Comparison of ENCODE assay signal across 21 cellular contexts in genomic region chr11:75836422-75836821, GRCh38. TPM values are rescaled to one million over a fixed set of nuclear protein-coding genes. Genes with fewer than 3 reads are reported as not detected.
DNase-seq lines count a peak whose midpoint lies in the region; ATAC-seq and TF ChIP-seq lines count a peak whose summit lies in the region.
"Had no signal": no experiment of that assay in that cellular context is flagged by ENCODE, and none has a peak within 500 bp of the region (broad histone marks: within the 10 kb centered on the region; RNA-seq: fewer than 3 reads in every experiment).

No MANE protein-coding gene starts in this region.

- H3K36me3 ChIP-seq in DOHH2 (ENCODE audit: control insufficient read depth, low read length) (peaks cover 81% of the 10 kb centered on the region), left lung (peaks cover 0 to 5% of the 10 kb centered on the region in 2 donors), PC-3 (ENCODE audit: low read depth, low read length) (no peaks in the 10 kb centered on the region)
- H3K36me3 ChIP-seq: pancreas, right lobe of liver had no signal

- CTCF ChIA-PET in PC-3 (lab: Charles Lee), result interaction anchor here (0.5 kb wide), 1 partner anchor 12 kb away, joined by 4 read pairs; no protein-coding TSS in a partner anchor

- no peaks in the 10 kb centered on the region for H3K9me3 ChIP-seq in DOHH2 (ENCODE audit: control insufficient read depth, insufficient read depth, low read length)
- no peaks in the 10 kb centered on the region for H3K9me3 ChIP-seq in left lung
- no peaks in the 10 kb centered on the region for H3K9me3 ChIP-seq in PC-3 (ENCODE audit: low read length)
- H3K9me3 ChIP-seq: pancreas, right lobe of liver had no signal

- H3K27me3 ChIP-seq in DOHH2 (ENCODE audit: control insufficient read depth, low read length) (no peaks in the 10 kb centered on the region), left lung (no peaks in the 10 kb centered on the region), PC-3 (ENCODE audit: low read length) (no peaks in the 10 kb centered on the region)
- H3K27me3 ChIP-seq: pancreas, right lobe of liver had no signal

- H2AFZ ChIP-seq in PC-3 (ENCODE audit: low read length), result no peak overlapping the region

- H3K9me2 ChIP-seq in DOHH2 (replicated peaks; ENCODE audit: control insufficient read depth, low read length) (no peaks in the 10 kb centered on the region), PC-3 (replicated peaks; ENCODE audit: low read length) (no peaks in the 10 kb centered on the region)

- TF ChIP-seq POLR2A in NB4 (IDR thresholded peaks at IDR 0.05; ENCODE audit: extremely low read depth, insufficient read length), result no peak

- ATAC-seq in left lung (peak; percentile 52), PC-3 (no peak)
- ATAC-seq: activated CD4-positive, CD25-positive, alpha-beta regulatory T cell treated with anti-CD3 and anti-CD28 coated beads, Interleukin-2, amount 50 U/mL, for 24 hours; activated CD8-positive, alpha-beta T cell treated with anti-CD3 and anti-CD28 coated beads, Interleukin-2, amount 10 ng/mL, durations not matched to agents 7 days and 5 days; natural killer cell treated with Interleukin-12 subunit alpha and Interleukin-12 subunit beta and Interleukin-15 and Interleukin-18, amount 100 ng/mL, for 72 hours had no signal

- POLR2A ChIA-PET in PC-3 (lab: Charles Lee; ENCODE audit: unreplicated experiment), result interaction anchor here (0.6 kb wide), 1 partner anchor 44 kb away, joined by 7 read pairs; no protein-coding TSS in a partner anchor

- BruUV-seq in PC-3 (replicated peaks; lab: Mats Ljungman, UMichigan), result no TSS peak

- peak; percentile 17 for DNase-seq in Ammon's horn (ENCODE audit: low spot score)
- peak; percentile 49 for DNase-seq in NB4 (ENCODE audit: low read depth)
- DNase-seq in left lung, result no peak
- DNase-seq in PC-3, result no peak
- no peak for DNase-seq in activated T-cell treated with anti-CD3 and anti-CD28 coated beads for 4 hours
- no peak for DNase-seq in SK-N-DZ (ENCODE audit: low spot score)
- no peak for DNase-seq in DMS 273 (lab: John Stamatoyannopoulos, UW; ENCODE audit: unreplicated experiment)
- DNase-seq: activated CD8-positive, alpha-beta T cell treated with anti-CD3 and anti-CD28 coated beads, Interleukin-2, amount 10 ng/mL, durations not matched to agents 7 days and 5 days; activated T-cell treated with anti-CD3 and anti-CD28 coated beads, Interleukin-2, amount 50 U/mL, for 24 hours; amygdala; dermis blood vessel endothelial cell; DND-41; head of caudate nucleus; NCI-H1105 treated with DMSO at 0.1 percent for 48 hours; NCI-H2029 treated with DMSO at 0.1 percent for 48 hours; NCI-H345; pancreas; right lobe of liver had no signal

- H3F3A ChIP-seq in DOHH2 (ENCODE audit: control insufficient read depth, insufficient read depth) (peaks cover 13% of the 10 kb centered on the region; the same call in 1 of the 2 replicates), PC-3 (ENCODE audit: low read length, unreplicated experiment) (no peaks in the 10 kb centered on the region)

- no peak for TF ChIP-seq CTCF in DOHH2 (IDR thresholded peaks at IDR 0.05; ENCODE audit: low read depth, low read length, poor library complexity, severe bottlenecking)
- TF ChIP-seq CTCF in NB4 (IDR thresholded peaks at IDR 0.05; ENCODE audit: low read depth, low read length), result no peak
- no peak for TF ChIP-seq CTCF in left lung (IDR thresholded peaks at IDR 0.05)
- no peak for TF ChIP-seq CTCF in PC-3 (conservative IDR thresholded peaks at IDR 0.05; ENCODE audit: low read depth, low read length)

- peaks cover 100% of the 10 kb centered on the region for H3K79me2 ChIP-seq in DOHH2 (ENCODE audit: control insufficient read depth, low read length)
- peaks cover 6% of the 10 kb centered on the region; the same call in 1 of the 2 replicates for H3K79me2 ChIP-seq in PC-3 (ENCODE audit: low read length)

- H3K4me3 ChIP-seq in DOHH2 (ENCODE audit: low read length) (peak overlapping the region; percentile 15; the same call in 1 of the 2 replicates), NB4 (ENCODE audit: low read depth, low read length) (no peak overlapping the region), left lung (no peak overlapping the region), PC-3 (ENCODE audit: low read length) (no peak overlapping the region)
- H3K4me3 ChIP-seq: pancreas, right lobe of liver had no signal

- peak overlapping the region; percentile 52 for H3K27ac ChIP-seq in DOHH2 (ENCODE audit: low read depth, low read length)
- no peak overlapping the region for H3K27ac ChIP-seq in left lung
- no peak overlapping the region for H3K27ac ChIP-seq in PC-3 (ENCODE audit: low read length)
- H3K27ac ChIP-seq: pancreas, right lobe of liver had no signal

- H3K4me2 ChIP-seq in DOHH2 (ENCODE audit: low read length) (peak overlapping the region; percentile 43), PC-3 (ENCODE audit: low read length) (no peak overlapping the region)

- no peak overlapping the region for H3K9ac ChIP-seq in PC-3 (ENCODE audit: low read length)

- intact Hi-C loops in left lung (cut with DNase I) (no loop called here), PC-3 (cut with micrococcal nuclease) (no loop called here)

- H4K20me1 ChIP-seq in DOHH2 (ENCODE audit: control insufficient read depth, insufficient read depth, low read depth, low read length) (peaks cover 12% of the 10 kb centered on the region), PC-3 (ENCODE audit: low read length) (no peaks in the 10 kb centered on the region)

- peaks cover 93% of the 10 kb centered on the region for H3K4me1 ChIP-seq in DOHH2 (ENCODE audit: control insufficient read depth, low read length)
- peaks cover 5 to 25% of the 10 kb centered on the region in 2 donors for H3K4me1 ChIP-seq in left lung
- H3K4me1 ChIP-seq in PC-3 (ENCODE audit: insufficient read depth, low read length), result peaks cover 15% of the 10 kb centered on the region

RNA-seq across cellular contexts. Expression of gene UVRAG, which starts 21.4 kb away (rescaled TPM):
- 10 to 100 TPM; 29.6 to 36.0 TPM for total RNA-seq in left lung
- total RNA-seq in PC-3 (2014; rRNA removed), result 13.0 and 14.9 TPM in 2 replicates
- polyA plus RNA-seq in SK-N-DZ (2014; cell fraction: cytosol; rRNA removed), result 11.2 and 13.1 TPM in 2 replicates
- polyA plus RNA-seq in SK-N-DZ (2014; cell fraction: nucleus; rRNA removed), result 10.2 and 10.5 TPM in 2 replicates

Comparison
In these comparisons a context has a peak if more than half of its experiments do, and no peak if none do; other contexts are left out.
1. DNase-seq: peak in Ammon's horn (single experiment) and NB4 (single experiment); none in left lung (0 of 2), PC-3 (single experiment), activated T-cell treated with anti-CD3 and anti-CD28 coated beads for 4 hours (single experiment), SK-N-DZ (single experiment) and DMS 273 (single experiment).